ENCODE assay signal across 8 cellular contexts in the genomic region with DNA sequence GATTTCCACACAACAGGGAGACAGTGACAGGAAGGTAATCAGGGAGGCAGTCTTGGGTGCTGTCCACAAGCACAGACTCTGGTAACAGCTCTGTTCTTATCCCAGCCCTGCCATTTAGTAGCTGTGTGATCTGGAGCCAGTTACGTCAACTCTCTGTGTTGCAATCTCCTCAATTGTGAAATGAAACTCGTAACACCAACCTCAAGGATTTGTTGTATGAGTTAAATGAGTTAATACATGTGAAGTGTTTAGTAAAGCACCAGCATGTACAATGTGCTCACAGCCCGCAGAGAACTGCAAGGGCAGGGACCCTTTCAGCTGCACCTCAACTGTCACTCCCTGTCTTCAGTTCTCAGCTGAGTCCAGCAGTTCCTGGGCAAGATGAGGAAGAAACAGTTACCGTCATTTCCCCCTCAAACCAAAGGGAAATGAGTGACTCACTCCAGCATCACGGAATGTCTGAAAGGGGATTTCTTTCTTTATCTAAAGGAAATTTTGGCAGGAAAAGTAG. TPM values are rescaled to one million over a fixed set of nuclear protein-coding genes. Genes with fewer than 3 reads are reported as not detected.
DNase-seq lines count a peak whose midpoint lies in the region; ATAC-seq, FAIRE-seq and TF ChIP-seq lines count a peak whose summit lies in the region.

No MANE protein-coding gene starts in this region.

- no peak for TF ChIP-seq POLR2A in GM12878 (IDR thresholded peaks at IDR 0.05; ENCODE audit: low read depth, low read length)

- peaks cover 15% of the 10 kb centered on the region for H3K4me1 ChIP-seq in ACC112 (ENCODE audit: control insufficient read depth, insufficient read depth, low read length, unreplicated experiment)
- H3K4me1 ChIP-seq in GM12878 (ENCODE audit: control insufficient read depth, insufficient read depth, low read length), result no peaks in the 10 kb centered on the region
- peaks cover 17% of the 10 kb centered on the region for H3K4me1 ChIP-seq in lower lobe of right lung

- CTCF ChIA-PET in GM12878 (lab: Yijun Ruan, JAX), result interaction anchor here (0.7 to 1.9 kb wide), 4 partner anchors 9 to 144 kb away, joined by 3 to 4 read pairs (median 4); no protein-coding TSS in a partner anchor

- H3K4me3 ChIP-seq in ACC112 (ENCODE audit: low read depth, low read length), result peak overlapping the region; percentile 71
- H3K4me3 ChIP-seq in GM12878, result no peak overlapping the region
- peak overlapping the region; percentile 15 for H3K4me3 ChIP-seq in lower lobe of right lung

- POLR2A ChIA-PET in GM12878 (lab: Charles Lee), result no interaction called here

- TF ChIP-seq RAD21 in GM12878 (IDR thresholded peaks at IDR 0.05; ENCODE audit: insufficient read depth, low read depth, low read length), result no peak

- H3K4me2 ChIP-seq in GM12878 (ENCODE audit: control insufficient read depth, insufficient read depth), result no peak overlapping the region

- in situ Hi-C loops in GM12878 (cut with MboI), result no loop called here

- DNase-seq in HS-27A (ENCODE audit: low read depth) (peak; percentile 22), GM12878 (ENCODE audit: low read depth, low spot score) (no peak), lower lobe of right lung (no peak), NCI-H1436 (lab: John Stamatoyannopoulos, UW) (no peak), HUDEP-2 (lab: John Stamatoyannopoulos, UW; ENCODE audit: unreplicated experiment in 76 of 76) (no peak)

- RAD21 ChIA-PET in GM12878 (lab: Charles Lee; ENCODE audit: unreplicated experiment), result no interaction called here

- H4K20me1 ChIP-seq in GM12878 (ENCODE audit: control insufficient read depth, insufficient read depth), result no peaks in the 10 kb centered on the region

- SMC1A ChIA-PET in GM12878 (lab: Charles Lee; ENCODE audit: uncharacterized antibody, unreplicated experiment), result interaction anchor here (0.7 to 1.8 kb wide), 7 partner anchors 29 to 144 kb away, joined by 3 to 10 read pairs (median 3); a partner anchor contains a TSS

- ATAC-seq in GM12878 (peak; percentile 73), lower lobe of right lung (peak; percentile 91 to 93), HG03442 (IDR thresholded peaks at IDR 0.05; ENCODE audit: unreplicated experiment) (no peak), HG02840 (IDR thresholded peaks at IDR 0.05; ENCODE audit: low FRiP score, unreplicated experiment) (no peak)

- FAIRE-seq in GM12878 (lab: Jason Lieb, UNC), result no peak

- H3K27me3 ChIP-seq in ACC112 (ENCODE audit: insufficient read depth, low read length) (no peaks in the 10 kb centered on the region), GM12878 (replicated peaks in 1 of 2; ENCODE audit: control insufficient read depth in 2 of 2, insufficient read depth in 2 of 2, low read length in 1 of 2) (no peaks in the 10 kb centered on the region), lower lobe of right lung (ENCODE audit: low read depth) (no peaks in the 10 kb centered on the region)

- 31% methylated on average over 5 of the region's 5 CpGs for WGBS in GM12878 (ENCODE audit: insufficient coverage, insufficient replicate concordance, low lambda C conversion rate, missing lambda C conversion rate)

- H3K9ac ChIP-seq in GM12878 (ENCODE audit: control insufficient read depth, insufficient read depth, low read length), result no peak overlapping the region

- H2AFZ ChIP-seq in ACC112 (ENCODE audit: low read length, unreplicated experiment), result peak overlapping the region; percentile 33
- H2AFZ ChIP-seq in GM12878 (ENCODE audit: control insufficient read depth, low read depth, low read length), result no peak overlapping the region

- TF ChIP-seq EP300 in GM12878 (IDR thresholded peaks at IDR 0.05; ENCODE audit: borderline replicate concordance in 1 of 2, control insufficient read depth in 1 of 2, low read depth in 2 of 2, low read length in 2 of 2), result no peak

- H3K27ac ChIP-seq in ACC112 (ENCODE audit: low read depth, low read length) (peak overlapping the region; percentile 96), GM12878 (ENCODE audit: control insufficient read depth, insufficient read depth) (no peak overlapping the region), lower lobe of right lung (peak overlapping the region; percentile 72)

- H3K36me3 ChIP-seq in ACC112 (ENCODE audit: insufficient read depth, low read length) (no peaks in the 10 kb centered on the region), GM12878 (ENCODE audit: control insufficient read depth in 2 of 2, insufficient read depth in 2 of 2, low read length in 1 of 2) (no peaks in the 10 kb centered on the region), lower lobe of right lung (no peaks in the 10 kb centered on the region)

- intact Hi-C loops in GM12878 (cut with micrococcal nuclease; ENCODE audit: unreplicated experiment), result no loop called here
- intact Hi-C loops in lower lobe of right lung (cut with DNase I), result no loop called here

- TF ChIP-seq CTCF in GM12878 (IDR thresholded peaks at IDR 0.05 in 2 of 3, conservative IDR thresholded peaks at IDR 0.05 in 1 of 3; ENCODE audit: control insufficient read depth in 2 of 3, extremely low read depth in 1 of 3, insufficient read depth in 1 of 3, low read depth in 3 of 3, low read length in 3 of 3), result no peak
- no peak for TF ChIP-seq CTCF in lower lobe of right lung (IDR thresholded peaks at IDR 0.05)

- no peaks in the 10 kb centered on the region for H3K9me3 ChIP-seq in GM12878 (replicated peaks; ENCODE audit: control insufficient read depth, insufficient read depth, low read length)
- no peaks in the 10 kb centered on the region for H3K9me3 ChIP-seq in lower lobe of right lung

- H3K79me2 ChIP-seq in ACC112 (ENCODE audit: control insufficient read depth, insufficient read depth, low read length, unreplicated experiment) (no peaks in the 10 kb centered on the region), GM12878 (ENCODE audit: control insufficient read depth, insufficient read depth, low read length) (no peaks in the 10 kb centered on the region)

- no TSS peak for BruUV-seq in GM12878 (replicated peaks; lab: Mats Ljungman, UMichigan)

TF ChIP-seq in GM12878, 131 proteins besides CTCF, POLR2A, EP300 and RAD21:
- TF ChIP-seq STAT3 (IDR thresholded peaks at IDR 0.05; ENCODE audit: low read depth, low read length) (no peak), HCFC1 (IDR thresholded peaks at IDR 0.05; ENCODE audit: low read length) (no peak), NFXL1 (IDR thresholded peaks at IDR 0.05; ENCODE audit: borderline replicate concordance) (no peak), EED (IDR thresholded peaks at IDR 0.05; ENCODE audit: low read depth) (no peak), ZNF384 (IDR thresholded peaks at IDR 0.05; ENCODE audit: borderline replicate concordance, low read depth, low read length) (no peak), GABPA (IDR thresholded peaks at IDR 0.05; ENCODE audit: low read depth) (no peak), EGR1 (IDR thresholded peaks at IDR 0.05; ENCODE audit: borderline replicate concordance in 1 of 2, low read depth in 2 of 2, low read length in 2 of 2) (no peak)
- TF ChIP-seq, protein P1, sequence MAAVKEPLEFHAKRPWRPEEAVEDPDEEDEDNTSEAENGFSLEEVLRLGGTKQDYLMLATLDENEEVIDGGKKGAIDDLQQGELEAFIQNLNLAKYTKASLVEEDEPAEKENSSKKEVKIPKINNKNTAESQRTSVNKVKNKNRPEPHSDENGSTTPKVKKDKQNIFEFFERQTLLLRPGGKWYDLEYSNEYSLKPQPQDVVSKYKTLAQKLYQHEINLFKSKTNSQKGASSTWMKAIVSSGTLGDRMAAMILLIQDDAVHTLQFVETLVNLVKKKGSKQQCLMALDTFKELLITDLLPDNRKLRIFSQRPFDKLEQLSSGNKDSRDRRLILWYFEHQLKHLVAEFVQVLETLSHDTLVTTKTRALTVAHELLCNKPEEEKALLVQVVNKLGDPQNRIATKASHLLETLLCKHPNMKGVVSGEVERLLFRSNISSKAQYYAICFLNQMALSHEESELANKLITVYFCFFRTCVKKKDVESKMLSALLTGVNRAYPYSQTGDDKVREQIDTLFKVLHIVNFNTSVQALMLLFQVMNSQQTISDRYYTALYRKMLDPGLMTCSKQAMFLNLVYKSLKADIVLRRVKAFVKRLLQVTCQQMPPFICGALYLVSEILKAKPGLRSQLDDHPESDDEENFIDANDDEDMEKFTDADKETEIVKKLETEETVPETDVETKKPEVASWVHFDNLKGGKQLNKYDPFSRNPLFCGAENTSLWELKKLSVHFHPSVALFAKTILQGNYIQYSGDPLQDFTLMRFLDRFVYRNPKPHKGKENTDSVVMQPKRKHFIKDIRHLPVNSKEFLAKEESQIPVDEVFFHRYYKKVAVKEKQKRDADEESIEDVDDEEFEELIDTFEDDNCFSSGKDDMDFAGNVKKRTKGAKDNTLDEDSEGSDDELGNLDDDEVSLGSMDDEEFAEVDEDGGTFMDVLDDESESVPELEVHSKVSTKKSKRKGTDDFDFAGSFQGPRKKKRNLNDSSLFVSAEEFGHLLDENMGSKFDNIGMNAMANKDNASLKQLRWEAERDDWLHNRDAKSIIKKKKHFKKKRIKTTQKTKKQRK (IDR thresholded peaks at IDR 0.05; ENCODE audit: low read depth, low read length), result no peak

RNA-seq across cellular contexts. Expression of a gene that starts 39.8 kb away (rescaled TPM):
- 21.2 and 21.5 TPM in 2 replicates for total RNA-seq in GM12878 (2013; cell fraction: nucleolus; rRNA removed)
- total RNA-seq in GM12878 (2014; rRNA removed) (19.6 and 21.5 TPM in 2 replicates), GM12878 (2014; rRNA removed; fragmentation: Illumina TruSeq; extraction: Trizol) (15.3 and 16.0 TPM in 2 replicates), GM12878 (2021) (16.1 and 16.6 TPM in 2 replicates), lower lobe of right lung (5.0 TPM)
- polyA plus RNA-seq in GM12878 (2011; ENCODE audit: low read depth), result 5.7 TPM
- polyA plus RNA-seq in GM12878 (2011; rRNA removed) (11.0 and 11.6 TPM in 2 replicates), GM12878 (2014; fragmentation: Illumina TruSeq; extraction: Trizol) (12.1 and 12.7 TPM in 2 replicates), GM12878 (2014; fragmentation: Nextera tagmentation; extraction: Ambion mirVana) (10 to 100 TPM in 1 of 2 experiments, 1 to 10 TPM in 1; 7.9 to 21.2 TPM), GM12878 (2014; rRNA removed) (8.7 and 9.0 TPM in 2 replicates), GM12878 (2016; fragmentation: Nextera tagmentation; extraction: Ambion mirVana) (10 to 100 TPM; 15.4 to 15.9 TPM)
- 8.3 and 9.8 TPM in 2 replicates for polyA plus RNA-seq in GM12878 (2011; cell fraction: cytosol; rRNA removed)
- polyA plus RNA-seq in GM12878 (2011; cell fraction: nucleus; rRNA removed), result 6.7 and 6.8 TPM in 2 replicates
- 7.1 and 8.3 TPM in 2 replicates for polyA plus RNA-seq in GM12878 (2012)
- 19.7 and 20.8 TPM in 2 replicates for polyA minus RNA-seq in GM12878 (2011; rRNA and poly(A)+ RNA removed)
- 4.5 and 6.0 TPM in 2 replicates for polyA minus RNA-seq in GM12878 (2011; cell fraction: cytosol; rRNA and poly(A)+ RNA removed)
- 7.9 and 11.9 TPM in 2 replicates for polyA minus RNA-seq in GM12878 (2011; cell fraction: nucleus; rRNA and poly(A)+ RNA removed)

Comparison
In these comparisons a context has a peak if more than half of its experiments do, and no peak if none do; other contexts are left out.
1. ATAC-seq: peak in GM12878 (single experiment) and lower lobe of right lung (2 of 2); none in HG03442 (single experiment) and HG02840 (single experiment).